ENCODE assay signal across 11 cellular contexts in the genomic region with DNA sequence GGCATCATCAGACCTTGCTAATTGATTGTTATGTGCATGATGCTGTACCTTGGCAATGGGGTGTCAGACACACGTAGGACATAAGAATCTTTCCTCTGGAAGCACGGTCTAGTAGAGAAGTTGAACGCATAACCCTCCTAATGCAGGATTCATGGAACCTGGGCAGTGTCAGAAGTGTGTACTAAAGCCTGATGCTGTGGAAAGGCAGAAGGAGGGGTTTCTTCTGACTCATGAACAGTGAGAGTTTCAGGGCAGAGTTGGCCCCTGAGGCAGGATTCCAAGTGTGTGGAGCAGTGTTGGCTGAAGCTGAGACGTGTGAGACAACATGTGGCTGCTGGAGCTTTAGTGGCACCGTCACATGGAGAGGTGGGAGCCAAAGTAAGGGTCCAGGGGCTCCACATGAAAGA. TPM values are rescaled to one million over a fixed set of nuclear protein-coding genes. Genes with fewer than 3 reads are reported as not detected.
DNase-seq lines count a peak whose midpoint lies in the region; ATAC-seq and TF ChIP-seq lines count a peak whose summit lies in the region.
"Had no signal": no experiment of that assay in that cellular context is flagged by ENCODE, and none has a peak within 500 bp of the region (broad histone marks: within the 10 kb centered on the region; RNA-seq: fewer than 3 reads in every experiment).

No MANE protein-coding gene starts in this region.

- no peak overlapping the region for H3K4me3 Mint-ChIP-seq in MCF 10A (ENCODE audit: unreplicated experiment)

- no peak overlapping the region for H2AFZ ChIP-seq in hepatocyte

- peaks cover 0 to 2% of the 10 kb centered on the region in 2 donors for H3K4me1 ChIP-seq in breast epithelium
- H3K4me1 ChIP-seq in hepatocyte (ENCODE audit: insufficient read depth): peaks cover 46% of the 10 kb centered on the region
- H3K4me1 ChIP-seq in thoracic aorta (ENCODE audit: control insufficient read depth in 1 of 2, low read depth in 2 of 2): peaks cover 55 to 77% of the 10 kb centered on the region in 2 donors

- CTCF ChIA-PET in MCF 10A (lab: Yijun Ruan, JAX): interaction anchor here (0.8 to 2.3 kb wide), 6 partner anchors 13 to 237 kb away, joined by 3 to 20 read pairs (median 5); no protein-coding TSS in a partner anchor

- BruUV-seq in MCF 10A (replicated peaks; lab: Mats Ljungman, UMichigan): no TSS peak

- POLR2A ChIA-PET in MCF 10A (lab: Yijun Ruan, JAX): interaction anchor here (1.1 to 4.8 kb wide), 9 partner anchors 12 to 392 kb away, joined by 3 to 36 read pairs (median 7); a partner anchor contains a TSS

- DNase-seq in MCF 10A (ENCODE audit: unreplicated experiment): peak; percentile 93
- DNase-seq in breast epithelium (ENCODE audit: low spot score in 2 of 2): no peak
- peak; percentile 79 for DNase-seq in amniotic stem cell (lab: John Stamatoyannopoulos, UW)
- DNase-seq in hepatocyte (ENCODE audit: low spot score): peak; percentile 71
- DNase-seq in thoracic aorta (ENCODE audit: low spot score): peak; percentile 54
- DNase-seq in amygdala (lab: John Stamatoyannopoulos, UW): no peak
- no peak for DNase-seq in NCI-H345 (lab: John Stamatoyannopoulos, UW)
- DNase-seq: 8988T, SHP77 had no signal

- H3K27ac Mint-ChIP-seq in MCF 10A (ENCODE audit: low read depth, unreplicated experiment): no peak overlapping the region
- H3K27ac Mint-ChIP-seq: progenitor cell of endocrine pancreas had no signal

- H3K27ac ChIP-seq in breast epithelium (peak overlapping the region in 1 of 2 donors; percentile 93), hepatocyte (peak overlapping the region; percentile 84), thoracic aorta (peak overlapping the region; percentile 91 to 92)

- no peaks in the 10 kb centered on the region for H3K9me3 Mint-ChIP-seq in MCF 10A (ENCODE audit: unreplicated experiment)

- WGBS in hepatocyte (ENCODE audit: low lambda C conversion rate, missing lambda C conversion rate): 51% methylated on average over 5 of the region's 5 CpGs

- H3K27me3 Mint-ChIP-seq in MCF 10A (ENCODE audit: insufficient read depth, unreplicated experiment): no peaks in the 10 kb centered on the region
- H3K27me3 Mint-ChIP-seq: progenitor cell of endocrine pancreas had no signal

- no peaks in the 10 kb centered on the region for H3K9me2 ChIP-seq in hepatocyte (replicated peaks; ENCODE audit: insufficient read depth)

- H3K9me3 ChIP-seq in breast epithelium: no peaks in the 10 kb centered on the region
- no peaks in the 10 kb centered on the region for H3K9me3 ChIP-seq in hepatocyte (ENCODE audit: low read depth)
- H3K9me3 ChIP-seq in thoracic aorta: no peaks in the 10 kb centered on the region

- H3K4me3 ChIP-seq in breast epithelium (no peak overlapping the region), hepatocyte (no peak overlapping the region), thoracic aorta (no peak overlapping the region)

- H3K4me1 Mint-ChIP-seq in MCF 10A (ENCODE audit: insufficient read depth, unreplicated experiment): peaks cover 33% of the 10 kb centered on the region

- H3K36me3 ChIP-seq in breast epithelium: no peaks in the 10 kb centered on the region
- H3K36me3 ChIP-seq in hepatocyte (replicated peaks; ENCODE audit: insufficient read depth, low read depth): no peaks in the 10 kb centered on the region
- H3K36me3 ChIP-seq in thoracic aorta: no peaks in the 10 kb centered on the region

- no peak for TF ChIP-seq POLR2A in breast epithelium (IDR thresholded peaks at IDR 0.05)

- peaks cover 11% of the 10 kb centered on the region for H4K20me1 ChIP-seq in hepatocyte (ENCODE audit: insufficient read depth, poor library complexity, severe bottlenecking)

- peak overlapping the region; percentile 88 for H3K4me2 ChIP-seq in hepatocyte

- H3K27me3 ChIP-seq in breast epithelium (no peaks in the 10 kb centered on the region), hepatocyte (no peaks in the 10 kb centered on the region), thoracic aorta (replicated peaks; ENCODE audit: insufficient read depth) (no peaks in the 10 kb centered on the region)

- intact Hi-C loops in MCF 10A (cut with micrococcal nuclease) (loop anchor here (5.0 kb wide), 1 partner anchor 50 kb away; no protein-coding TSS in a partner anchor), breast epithelium (cut with DNase I; ENCODE audit: low total_unique reads) (no loop called here)

- ATAC-seq in thoracic aorta (ENCODE audit: insufficient number of reproducible peaks, low FRiP score, low read depth): peak; percentile 6
- ATAC-seq in GM18861 (IDR thresholded peaks at IDR 0.05; ENCODE audit: unreplicated experiment): no peak

- peaks cover 84% of the 10 kb centered on the region for H3K79me2 ChIP-seq in hepatocyte

- no peak for TF ChIP-seq CTCF in MCF 10A (IDR thresholded peaks at IDR 0.05; ENCODE audit: unreplicated experiment)
- no peak for TF ChIP-seq CTCF in breast epithelium (IDR thresholded peaks at IDR 0.05)
- TF ChIP-seq CTCF in hepatocyte (IDR thresholded peaks at IDR 0.05; ENCODE audit: poor library complexity): no peak
- no peak for TF ChIP-seq CTCF in thoracic aorta (IDR thresholded peaks at IDR 0.05)

- H3K36me3 Mint-ChIP-seq in MCF 10A (ENCODE audit: insufficient read depth, unreplicated experiment): no peaks in the 10 kb centered on the region

RNA-seq across cellular contexts. Expression of a gene that starts 3.5 kb away (rescaled TPM):
- total RNA-seq in MCF 10A (2022) (26.1 and 30.1 TPM in 2 replicates), breast epithelium (10 to 100 TPM; 16.7 to 20.3 (median 17.7) TPM), hepatocyte (53.0 and 58.1 TPM in 2 replicates), thoracic aorta (10 to 100 TPM; 29.6 to 49.2 TPM)
- 25.1 and 27.2 TPM in 2 replicates for polyA plus RNA-seq in hepatocyte

Comparison
In these comparisons a context has a peak if more than half of its experiments do, and no peak if none do; other contexts are left out.
1. DNase-seq: peak in MCF 10A (single experiment), amniotic stem cell (single experiment), hepatocyte (single experiment) and thoracic aorta (single experiment); none in breast epithelium (0 of 2), amygdala (0 of 56) and NCI-H345 (single experiment).